1 cellular context compared by ENCODE assay signal in genomic region chr6:108806669-108807068, GRCh38.
TF ChIP-seq lines count a peak whose summit lies in the region.

No MANE protein-coding gene starts in this region.

TF ChIP-seq in SK-N-SH, 30 proteins besides CTCF, POLR2A, EP300 and RAD21:
- TF ChIP-seq MXI1 (IDR thresholded peaks at IDR 0.05; ENCODE audit: low read depth, low read length) (no peak), FOXJ3 (CRISPR knock-in tag; IDR thresholded peaks at IDR 0.05) (no peak), EZH2phosphoT487 (IDR thresholded peaks at IDR 0.05; ENCODE audit: borderline replicate concordance, low read depth) (no peak), PBX3 (IDR thresholded peaks at IDR 0.05) (no peak), REST (IDR thresholded peaks at IDR 0.05; ENCODE audit: low read depth, low read length) (no peak), SIN3A (IDR thresholded peaks at IDR 0.05; ENCODE audit: borderline replicate concordance, low read depth, low read length) (no peak), TAF1 (IDR thresholded peaks at IDR 0.05; ENCODE audit: borderline replicate concordance, low read depth, low read length) (no peak), JUND (IDR thresholded peaks at IDR 0.05) (no peak)
